ENCODE assay signal across 1 cellular context in the genomic region with DNA sequence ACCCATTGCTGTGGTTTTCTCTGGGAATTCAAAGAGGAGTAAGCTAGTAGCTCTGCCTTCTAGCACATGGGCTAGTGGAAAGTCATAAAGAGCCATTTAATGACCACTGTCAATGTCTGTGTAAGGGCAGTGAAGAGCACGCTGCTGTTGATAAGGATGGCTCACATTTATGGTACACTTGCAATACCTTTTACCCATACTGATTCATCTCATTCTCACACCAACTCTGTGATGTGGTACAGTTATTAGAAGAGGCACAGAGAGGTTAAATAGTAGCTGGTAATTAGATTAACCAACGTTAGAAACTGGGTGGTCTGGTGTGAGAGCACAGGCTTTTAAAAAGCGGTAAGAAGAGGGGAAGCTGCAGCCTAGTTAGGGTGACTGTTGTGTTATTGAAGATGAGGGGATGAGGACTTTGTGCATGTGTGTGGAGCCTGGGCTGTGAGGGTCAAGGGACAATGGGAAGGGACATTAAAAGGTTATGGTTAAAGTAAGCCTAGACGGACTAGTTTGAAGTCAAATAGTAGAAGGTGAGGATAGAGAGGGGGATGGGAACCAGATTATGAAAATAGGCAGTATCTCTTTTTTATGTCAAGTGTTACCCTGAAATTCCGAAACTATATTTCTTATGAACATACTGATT.
TF ChIP-seq lines count a peak whose summit lies in the region.

No MANE protein-coding gene starts in this region.

TF ChIP-seq in GM12878, 131 proteins besides CTCF, POLR2A, EP300 and RAD21 (continued from another document):
- TF ChIP-seq MTA2 (IDR thresholded peaks at IDR 0.05; ENCODE audit: low read depth) (peak; percentile 83), CREM (IDR thresholded peaks at IDR 0.05; ENCODE audit: low read depth) (no peak)
TF ChIP-seq in GM12878: peak in this region for 7.
